Comparison of ENCODE assay signal across 9 cellular contexts in genomic region chr4:34922325-34922724, GRCh38.
"Had no signal": no experiment of that assay in that cellular context is flagged by ENCODE, and none has a peak within 500 bp of the region (broad histone marks: within the 10 kb centered on the region; RNA-seq: fewer than 3 reads in every experiment).

No MANE protein-coding gene starts in this region.

- H3K9me3 ChIP-seq: HAP-1 had no signal

- H3K4me3 Mint-ChIP-seq: HFFc6 had no signal

- DNase-seq: GM23248, GOT3, H7, HFFc6, IMR-90, KG1 had no signal

- H3K27ac ChIP-seq: GM23248, HL-60 had no signal

- H3K4me1 ChIP-seq: HAP-1 had no signal

- H3K36me3 ChIP-seq: HAP-1 had no signal

- H3K4me3 ChIP-seq: GM23248, HAP-1, K562 had no signal

- H3K27ac Mint-ChIP-seq: HFFc6 had no signal
